24 cellular contexts compared by ENCODE assay signal in genomic region chr2:118990757-118991545, GRCh38. TPM values are rescaled to one million over a fixed set of nuclear protein-coding genes. Genes with fewer than 3 reads are reported as not detected.
DNase-seq lines count a peak whose midpoint lies in the region; ATAC-seq, FAIRE-seq and TF ChIP-seq lines count a peak whose summit lies in the region.
"Had no signal": no experiment of that assay in that cellular context is flagged by ENCODE, and none has a peak within 500 bp of the region (broad histone marks: within the 10 kb centered on the region; RNA-seq: fewer than 3 reads in every experiment).

No MANE protein-coding gene starts in this region.

- no peak overlapping the region for H3K27ac Mint-ChIP-seq in osteocyte (ENCODE audit: unreplicated experiment)

- H3K36me3 Mint-ChIP-seq in osteocyte (ENCODE audit: unreplicated experiment) = no peaks in the 10 kb centered on the region

- no peaks in the 10 kb centered on the region for H3K4me1 Mint-ChIP-seq in osteocyte (ENCODE audit: unreplicated experiment)

- no peaks in the 10 kb centered on the region for H3K9me3 Mint-ChIP-seq in osteocyte (ENCODE audit: unreplicated experiment)

- intact Hi-C loops in sciatic nerve (cut with DNase I) = no loop called here

- ATAC-seq in left lobe of liver (no peak), sciatic nerve (no peak)
- ATAC-seq: Panc1 had no signal

- no peaks in the 10 kb centered on the region for H3K27me3 Mint-ChIP-seq in osteocyte (ENCODE audit: unreplicated experiment)

- no peak overlapping the region for H3K4me3 Mint-ChIP-seq in osteocyte (ENCODE audit: unreplicated experiment)

- no peak for TF ChIP-seq CTCF in osteocyte (IDR thresholded peaks at IDR 0.05)

- FAIRE-seq in HTR-8/SVneo (lab: Jason Lieb, UNC) = no peak
- FAIRE-seq: GM12892 had no signal

- peak; percentile 35 for DNase-seq in activated CD8-positive, alpha-beta memory T cell treated with anti-CD3 and anti-CD28 coated beads for 24 hours
- DNase-seq in activated CD8-positive, alpha-beta memory T cell treated with anti-CD3 and anti-CD28 coated beads, Interleukin-2, amount 50 U/mL, for 4 hours = no peak
- DNase-seq in left lobe of liver (ENCODE audit: low spot score) = peak; percentile 14
- peak; percentile 49 for DNase-seq in osteocyte (ENCODE audit: extremely low spot score, unreplicated experiment)
- DNase-seq in sciatic nerve (ENCODE audit: low spot score) = no peak
- no peak for DNase-seq in GOT3 (lab: John Stamatoyannopoulos, UW)
- no peak for DNase-seq in HTR-8/SVneo (ENCODE audit: insufficient read length, low spot score)
- DNase-seq: Calu3, DMS79 treated with DMSO at 0.1 percent for 48 hours, Karpas-422, NCI-H1092 treated with DMSO at 0.1 percent for 48 hours, NCI-H1436, NCI-H187, NCI-H2081 treated with DMSO at 0.1 percent for 48 hours, NCI-H2171, NCI-H226, NCI-H510A, NCI-H774, SHP77 treated with DMSO at 0.1 percent for 48 hours had no signal

RNA-seq across cellular contexts. Expression of gene MARCO, which starts 49.0 kb away (rescaled TPM):
- total RNA-seq in left lobe of liver (38.8 TPM), osteocyte (not detected in 2 replicates), sciatic nerve (22.0 TPM)
- total RNA-seq: A172, Calu3, H4, M059J had no signal

Comparison
In these comparisons a context has a peak if more than half of its experiments do, and no peak if none do; other contexts are left out.
1. DNase-seq: peak in activated CD8-positive, alpha-beta memory T cell treated with anti-CD3 and anti-CD28 coated beads for 24 hours (single experiment), left lobe of liver (single experiment) and osteocyte (single experiment); none in activated CD8-positive, alpha-beta memory T cell treated with anti-CD3 and anti-CD28 coated beads, Interleukin-2, amount 50 U/mL, for 4 hours (single experiment), sciatic nerve (single experiment), GOT3 (single experiment) and HTR-8/SVneo (single experiment).
2. RNA of gene MARCO, which starts 49.0 kb away (total RNA-seq): 38.8 TPM in left lobe of liver (single experiment) and 22.0 TPM in sciatic nerve (single experiment); not detected in osteocyte; every median in the first group is over 10 times any median in the second.